In the genomic region with DNA sequence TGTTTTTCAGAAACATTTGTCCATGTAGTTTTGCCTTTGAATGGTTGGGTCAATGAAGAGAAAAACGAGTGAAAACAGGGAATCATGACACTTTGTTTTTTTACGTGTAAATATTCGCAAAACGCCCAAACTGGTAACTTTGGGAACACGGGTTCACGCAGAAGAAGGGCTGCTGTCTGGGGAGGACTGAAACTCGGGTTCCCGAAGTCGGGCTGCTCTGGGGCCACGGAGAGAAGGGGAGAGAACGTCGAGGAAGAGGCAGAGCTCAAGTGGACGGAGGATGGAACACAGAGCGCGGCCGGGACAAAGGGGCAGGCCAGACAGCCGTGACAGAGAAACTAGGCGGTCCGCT, we compare ENCODE assay signal across 8 cellular contexts. TPM values are rescaled to one million over a fixed set of nuclear protein-coding genes. Genes with fewer than 3 reads are reported as not detected.
DNase-seq lines count a peak whose midpoint lies in the region; ATAC-seq and TF ChIP-seq lines count a peak whose summit lies in the region.

No MANE protein-coding gene starts in this region.

- TF ChIP-seq CTCF in AG04449 (IDR thresholded peaks at IDR 0.05; ENCODE audit: insufficient read depth, low read length, missing control alignments) (no peak), VCaP (conservative IDR thresholded peaks at IDR 0.05) (no peak), heart left ventricle (IDR thresholded peaks at IDR 0.05) (no peak)

- no peak for TF ChIP-seq POLR2A in GM18505 (IDR thresholded peaks at IDR 0.05; ENCODE audit: borderline replicate concordance, extremely low read depth, insufficient read depth, insufficient read length)
- TF ChIP-seq POLR2A in heart left ventricle (IDR thresholded peaks at IDR 0.05), result no peak

- peaks cover 0 to 9% (median 0%) of the 10 kb centered on the region in 12 donors for H3K9me3 ChIP-seq in heart left ventricle

- peaks cover 0 to 16% (median 9%) of the 10 kb centered on the region in 12 donors for H3K4me1 ChIP-seq in heart left ventricle
- peaks cover 4% of the 10 kb centered on the region for H3K4me1 ChIP-seq in rectal smooth muscle tissue (ENCODE audit: control insufficient read depth, insufficient read depth, low read length)

- ATAC-seq in GM18505 (IDR thresholded peaks at IDR 0.05; ENCODE audit: unreplicated experiment) (peak; percentile 37), HG03108 (IDR thresholded peaks at IDR 0.05; ENCODE audit: unreplicated experiment) (peak; percentile 34), heart left ventricle (peak; percentile 66 to 77 (median 72))

- CTCF ChIA-PET in AG04449 (lab: Yijun Ruan, JAX), result interaction anchor here (2.7 kb wide), 1 partner anchor 9 kb away, joined by 34 read pairs; no protein-coding TSS in a partner anchor

- 1 to 4% (median 2%) methylated on average over 19 of the region's 19 CpGs for WGBS in heart left ventricle, 4 donors

- H3K36me3 ChIP-seq in heart left ventricle (peaks cover 0 to 4% (median 0%) of the 10 kb centered on the region in 9 donors), rectal smooth muscle tissue (ENCODE audit: control insufficient read depth, insufficient read depth, low read length) (no peaks in the 10 kb centered on the region)

- intact Hi-C loops in heart left ventricle (cut with DNase I), result loop anchor here in 5 of 10 donors (2.0 to 10.0 kb wide), 4 partner anchors 42 to 1556 kb away; partner anchors contain the start of gene PLK2 (in 1 of the 5)

- peak overlapping the region; percentile 89 for H3K27ac ChIP-seq in VCaP
- H3K27ac ChIP-seq in heart left ventricle, result peak overlapping the region; percentile 85 to 99 (median 95)
- H3K27ac ChIP-seq in rectal smooth muscle tissue (ENCODE audit: low read depth, low read length), result peak overlapping the region; percentile 96

- POLR2A ChIA-PET in AG04449 (lab: Yijun Ruan, JAX), result interaction anchor here (0.8 to 2.0 kb wide), 3 partner anchors 9 to 311 kb away, joined by 3 to 8 read pairs (median 5); no protein-coding TSS in a partner anchor

- DNase-seq in AG04449 (ENCODE audit: low read depth, low spot score) (no peak), heart left ventricle (peak in 3 of 5 donors; percentile 76 to 87 (median 86)), COR-L47 (lab: John Stamatoyannopoulos, UW) (no peak)
- DNase-seq in NK-92 treated with Interleukin-12 subunit alpha and Interleukin-12 subunit beta, amount 100 ng/mL, for 24 hours (lab: John Stamatoyannopoulos, UW), result no peak

- H3K4me3 ChIP-seq in AG04449 (ENCODE audit: low read depth, low read length) (peak overlapping the region; percentile 82), heart left ventricle (peak overlapping the region; percentile 51 to 86 (median 68)), rectal smooth muscle tissue (ENCODE audit: low read length) (peak overlapping the region; percentile 76)

- H3K27me3 ChIP-seq in heart left ventricle, result no peaks in the 10 kb centered on the region
- no peaks in the 10 kb centered on the region for H3K27me3 ChIP-seq in rectal smooth muscle tissue (ENCODE audit: control insufficient read depth, insufficient read depth, low read length)

- H3K9ac ChIP-seq in rectal smooth muscle tissue (ENCODE audit: low read length), result peak overlapping the region; percentile 69

RNA-seq across cellular contexts. Expression of gene SETD9, which starts 0.5 kb away (rescaled TPM):
- total RNA-seq in heart left ventricle, result 10 to 100 TPM in 7 of 9 donors, 1 to 10 TPM in 2; 8.6 to 21.0 (median 14.0) TPM
- polyA plus RNA-seq in heart left ventricle, result 10 to 100 TPM in 1 of 2 donors, 1 to 10 TPM in 1; 6.5 to 12.1 TPM

RNA-seq across cellular contexts. Expression of gene MIER3, which starts 43.0 kb away (rescaled TPM):
- total RNA-seq in heart left ventricle, result 10 to 100 TPM in 6 of 9 donors, 1 to 10 TPM in 3; 9.3 to 15.5 (median 10.8) TPM
- polyA plus RNA-seq in heart left ventricle, result 1 to 10 TPM; 3.9 to 5.4 TPM

Comparison
In these comparisons a context has a peak if more than half of its experiments do, and no peak if none do; other contexts are left out.
1. DNase-seq: peak in heart left ventricle (3 of 5); none in AG04449 (single experiment), COR-L47 (single experiment) and NK-92 treated with Interleukin-12 subunit alpha and Interleukin-12 subunit beta, amount 100 ng/mL, for 24 hours (single experiment).
2. Peak in every context shown above with its lines, with median percentiles within 50 percentile points of each other: H3K4me3 ChIP-seq, ATAC-seq and H3K27ac ChIP-seq.